8 cellular contexts compared by ENCODE assay signal in the genomic region with DNA sequence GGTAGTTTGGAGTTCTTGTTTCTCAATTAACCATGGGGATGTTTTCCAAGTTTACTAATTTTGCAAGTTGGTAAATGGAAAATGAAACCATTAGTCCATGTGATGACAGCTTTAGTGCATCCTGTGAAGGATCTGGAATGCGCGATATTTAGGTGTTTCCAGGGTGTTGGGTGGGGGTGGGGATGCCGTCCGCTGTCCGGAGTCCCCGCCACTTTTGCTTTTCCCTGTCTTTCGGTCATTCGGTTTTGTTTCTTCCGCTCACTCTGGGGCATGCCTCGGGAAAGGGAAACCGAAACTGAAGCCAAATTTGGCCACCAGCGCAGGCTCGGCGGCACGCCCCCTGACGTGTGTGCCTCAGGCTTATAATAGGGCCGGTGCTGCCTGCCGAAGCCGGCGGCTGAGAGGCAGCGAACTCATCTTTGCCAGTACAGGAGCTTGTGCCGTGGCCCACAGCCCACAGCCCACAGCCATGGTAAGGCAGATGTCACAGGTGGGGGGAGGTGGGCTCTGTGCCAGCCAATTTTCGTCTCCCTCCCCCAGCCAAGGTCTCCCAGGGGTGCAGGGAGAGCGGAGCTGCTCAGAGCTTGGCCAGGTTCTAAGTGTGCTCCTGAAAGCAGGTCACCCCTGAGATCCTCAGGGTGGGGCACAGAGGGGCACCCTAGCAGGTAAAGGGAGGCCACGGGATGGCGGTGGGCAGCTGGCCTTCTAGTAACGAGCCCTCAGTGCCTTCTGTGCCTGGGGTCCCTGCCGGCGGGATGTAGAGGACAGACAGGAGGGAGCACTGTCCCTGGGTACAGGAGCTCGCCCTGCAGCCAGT. TPM values are rescaled to one million over a fixed set of nuclear protein-coding genes. Genes with fewer than 3 reads are reported as not detected.
DNase-seq lines count a peak whose midpoint lies in the region; ATAC-seq and TF ChIP-seq lines count a peak whose summit lies in the region.

A gene (plus strand): TSS at position 393 of the 817 bp plus-strand sequence. CDS start 77 bp downstream, at position 470.

- peaks cover 0 to 2% (median 2%) of the 10 kb centered on the region in 3 donors for H3K9me3 Mint-ChIP-seq in IgD-negative memory B cell
- H3K9me3 Mint-ChIP-seq in activated naive CD4-positive, alpha-beta T cell treated with anti-CD3 and anti-CD28 coated beads, Interleukin-2, amount 10 ng/mL, durations not matched to agents 7 days and 5 days, result no peaks in the 10 kb centered on the region

- H3K9ac ChIP-seq in SK-N-MC (ENCODE audit: insufficient read length), result peak within 1 kb of the TSS; percentile 31

- H3K36me3 Mint-ChIP-seq in IgD-negative memory B cell, result no peaks in the 10 kb centered on the region
- H3K36me3 Mint-ChIP-seq in activated naive CD4-positive, alpha-beta T cell treated with anti-CD3 and anti-CD28 coated beads, Interleukin-2, amount 10 ng/mL, durations not matched to agents 7 days and 5 days, result peaks cover 22% of the 10 kb centered on the region

- CTCF ChIA-PET in activated naive CD4-positive, alpha-beta T cell treated with anti-CD3 and anti-CD28 coated beads, Interleukin-2, amount 10 ng/mL, durations not matched to agents 7 days and 5 days (lab: Charles Lee), result interaction anchor here (0.6 to 2.9 kb wide), 7 partner anchors 10 to 359 kb away, joined by 3 to 17 read pairs (median 8); no protein-coding TSS in a partner anchor

- DNase-seq in DMS114 treated with DMSO at 0.1 percent for 48 hours (lab: John Stamatoyannopoulos, UW; ENCODE audit: unreplicated experiment) (peak; percentile 74), SK-N-MC (ENCODE audit: low read depth, low spot score) (no peak), globus pallidus (ENCODE audit: low spot score) (peak; percentile 71), omental fat pad (ENCODE audit: low spot score) (peak; percentile 58)
- peak; percentile 95 for DNase-seq in activated naive CD4-positive, alpha-beta T cell treated with anti-CD3 and anti-CD28 coated beads, Interleukin-2, amount 10 ng/mL, durations not matched to agents 7 days and 5 days

- H3K4me1 Mint-ChIP-seq in IgD-negative memory B cell, result peaks cover 11 to 22% (median 12%) of the 10 kb centered on the region in 3 donors
- H3K4me1 Mint-ChIP-seq in activated naive CD4-positive, alpha-beta T cell treated with anti-CD3 and anti-CD28 coated beads, Interleukin-2, amount 10 ng/mL, durations not matched to agents 7 days and 5 days, result peaks cover 42% of the 10 kb centered on the region

- peaks cover 4% of the 10 kb centered on the region for H3K27me3 Mint-ChIP-seq in IgD-negative memory B cell
- peaks cover 11% of the 10 kb centered on the region for H3K27me3 Mint-ChIP-seq in activated naive CD4-positive, alpha-beta T cell treated with anti-CD3 and anti-CD28 coated beads, Interleukin-2, amount 10 ng/mL, durations not matched to agents 7 days and 5 days

- peak within 1 kb of the TSS; percentile 87 to 97 (median 97) for H3K4me3 Mint-ChIP-seq in IgD-negative memory B cell
- peak within 1 kb of the TSS; percentile 86 for H3K4me3 Mint-ChIP-seq in activated naive CD4-positive, alpha-beta T cell treated with anti-CD3 and anti-CD28 coated beads, Interleukin-2, amount 10 ng/mL, durations not matched to agents 7 days and 5 days

- H3K27ac ChIP-seq in SK-N-MC (no peak within 1 kb of the TSS; the same call in 1 of the 2 replicates), temporal lobe (ENCODE audit: low read depth, low read length) (peak within 1 kb of the TSS; percentile 77)

- ATAC-seq in GM21423 (IDR thresholded peaks at IDR 0.05; ENCODE audit: unreplicated experiment), result peak; percentile 88
- ATAC-seq in omental fat pad (ENCODE audit: low FRiP score), result peak; percentile 95

- no peaks in the 10 kb centered on the region for H3K9me3 ChIP-seq in SK-N-MC (ENCODE audit: low read depth, low read length)

- peak within 1 kb of the TSS; percentile 73 for H3K4me3 ChIP-seq in SK-N-MC

- H3K36me3 ChIP-seq in SK-N-MC (ENCODE audit: insufficient read depth, low read length), result no peaks in the 10 kb centered on the region

- no peak for TF ChIP-seq CTCF in omental fat pad (IDR thresholded peaks at IDR 0.05)

- H3K27ac Mint-ChIP-seq in IgD-negative memory B cell, result peak within 1 kb of the TSS; percentile 72 to 96 (median 84)
- peak within 1 kb of the TSS; percentile 95 for H3K27ac Mint-ChIP-seq in activated naive CD4-positive, alpha-beta T cell treated with anti-CD3 and anti-CD28 coated beads, Interleukin-2, amount 10 ng/mL, durations not matched to agents 7 days and 5 days

RNA-seq across cellular contexts. Expression of the gene that starts here (rescaled TPM):
- 191 TPM for polyA plus RNA-seq in IgD-negative memory B cell
- total RNA-seq in omental fat pad, result 10 to 100 TPM; 27.7 to 84.3 (median 32.6) TPM
- total RNA-seq in temporal lobe, result 3.4 TPM
